In the genomic region with DNA sequence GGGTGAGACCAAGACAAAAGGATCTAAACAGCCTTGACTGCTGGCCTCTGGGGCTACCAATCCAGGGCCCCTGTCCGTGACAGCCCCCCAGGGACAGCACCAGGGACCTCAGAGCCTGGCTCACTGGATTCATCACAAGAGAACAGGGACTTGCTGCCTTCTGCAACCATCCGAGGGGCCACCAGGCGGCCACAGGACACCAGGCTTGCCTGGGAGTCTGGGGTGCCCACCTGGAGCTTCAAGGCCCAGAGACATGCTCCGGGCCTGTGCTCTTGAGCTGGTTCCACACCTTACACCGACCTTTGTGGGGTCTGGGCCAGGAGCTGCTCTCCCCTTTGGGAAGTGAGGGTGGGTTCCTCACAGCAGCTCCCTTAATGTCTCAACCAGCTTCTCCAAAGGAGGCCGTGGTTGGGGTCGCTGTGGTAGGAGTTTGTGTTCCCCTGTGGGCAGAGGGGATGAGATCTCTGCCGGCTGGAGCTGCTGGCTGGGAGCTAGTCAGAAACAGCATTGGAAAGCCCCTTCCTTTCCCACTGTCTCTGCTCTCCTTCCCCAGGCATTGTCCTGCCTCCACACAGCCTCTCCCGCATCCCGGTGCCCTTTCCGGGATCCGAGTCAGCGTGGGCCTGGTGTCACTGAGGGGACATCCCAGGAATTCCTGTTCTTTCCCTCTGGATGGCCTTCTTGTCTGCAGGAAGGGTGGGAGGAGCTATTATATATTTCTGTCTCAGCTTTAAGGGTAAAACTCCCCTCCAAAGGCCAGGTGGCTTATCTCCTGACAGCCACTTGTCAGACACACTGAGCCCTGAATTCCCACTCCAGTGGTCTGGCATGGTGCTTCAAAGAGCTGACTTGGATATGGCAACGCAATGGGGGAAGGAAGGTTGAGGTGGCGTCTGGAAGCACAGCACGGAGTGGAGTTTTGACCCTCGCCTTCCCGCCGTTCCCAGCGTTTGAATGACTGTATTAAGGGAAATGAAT, we compare ENCODE assay signal across 12 cellular contexts. TPM values are rescaled to one million over a fixed set of nuclear protein-coding genes. Genes with fewer than 3 reads are reported as not detected.
DNase-seq lines count a peak whose midpoint lies in the region; ATAC-seq, FAIRE-seq and TF ChIP-seq lines count a peak whose summit lies in the region.
"Had no signal": no experiment of that assay in that cellular context is flagged by ENCODE, and none has a peak within 500 bp of the region (broad histone marks: within the 10 kb centered on the region; RNA-seq: fewer than 3 reads in every experiment).

No MANE protein-coding gene starts in this region.

- H2AFZ ChIP-seq in K562 (ENCODE audit: low read depth, low read length) = no peak overlapping the region

- ATAC-seq in K562 = peak; percentile 89
- peak; percentile 13 for ATAC-seq in mucosa of descending colon
- ATAC-seq in CD4-positive, alpha-beta T cell (ENCODE audit: poor library complexity) = no peak

- H3K27me3 ChIP-seq in K562 (ENCODE audit: control insufficient read depth in 2 of 2, insufficient read depth in 2 of 2, low read length in 2 of 2) = peaks cover 25 to 47% of the 10 kb centered on the region in 2 experiments
- peaks cover 40% of the 10 kb centered on the region for H3K27me3 ChIP-seq in CD4-positive, alpha-beta T cell (ENCODE audit: control insufficient read depth, insufficient read depth, low read length)
- H3K27me3 ChIP-seq: upper lobe of left lung had no signal

- H3K9ac ChIP-seq in K562 (ENCODE audit: insufficient read depth in 1 of 2, low read depth in 2 of 2, low read length in 2 of 2) = peak overlapping the region in 1 of 2 experiments; percentile 7; a peak in 1 of 4 replicates

- H3K4me1 ChIP-seq in K562 (replicated peaks in 1 of 2; ENCODE audit: control insufficient read depth in 2 of 2, insufficient read depth in 2 of 2, low read length in 2 of 2) (peaks cover 5 to 17% of the 10 kb centered on the region in 2 experiments; a peak in 4 of 5 replicates), mucosa of descending colon (ENCODE audit: low read depth) (peaks cover 3% of the 10 kb centered on the region)

- CTCF ChIA-PET in GM10248 (lab: Yijun Ruan, JAX) (interaction anchor here (0.7 to 4.1 kb wide), 29 partner anchors 9 to 403 kb away, joined by 3 to 36 read pairs (median 3); a partner anchor contains a TSS), K562 (lab: Yijun Ruan, JAX; ENCODE audit: low intra/inter-chr PET ratio) (interaction anchor here (1.4 kb wide), 1 partner anchor 239 kb away, joined by 4 read pairs; no protein-coding TSS in a partner anchor)
- CTCF ChIA-PET in CD4-positive, alpha-beta T cell (lab: Charles Lee) = no interaction called here

- TF ChIP-seq CTCF in GM10248 (IDR thresholded peaks at IDR 0.05; ENCODE audit: control extremely low read depth, extremely low read depth, low read depth, missing control alignments) (peak; percentile 58), K562 (IDR thresholded peaks at IDR 0.05 in 2 of 3, conservative IDR thresholded peaks at IDR 0.05 in 1 of 3; ENCODE audit: insufficient read depth in 2 of 3, low read depth in 1 of 3, low read length in 3 of 3) (peak; percentile 58 to 69 (median 66)), mucosa of descending colon (IDR thresholded peaks at IDR 0.05) (no peak)
- no peak for TF ChIP-seq CTCF in CD4-positive, alpha-beta T cell (IDR thresholded peaks at IDR 0.05)

- H3K9me3 Mint-ChIP-seq in CD4-positive, alpha-beta T cell = no peaks in the 10 kb centered on the region

- no peak overlapping the region for H3K27ac ChIP-seq in K562 (ENCODE audit: extremely low read depth, low read depth, low read length)
- H3K27ac ChIP-seq in CD4-positive, alpha-beta T cell (ENCODE audit: low read depth, low read length) = no peak overlapping the region

- peak in 1 of 2 experiments; percentile 71; a peak in 2 of 4 replicates for TF ChIP-seq RAD21 in K562 (CRISPR knock-in tag; conservative IDR thresholded peaks at IDR 0.05 in 1 of 2, IDR thresholded peaks at IDR 0.05 in 1 of 2)

- no peak overlapping the region for H3K27ac Mint-ChIP-seq in CD4-positive, alpha-beta T cell

- no peaks in the 10 kb centered on the region for H3K36me3 ChIP-seq in K562 (ENCODE audit: control insufficient read depth, insufficient read depth, low read length)
- H3K36me3 ChIP-seq in mucosa of descending colon (ENCODE audit: low read depth) = no peaks in the 10 kb centered on the region

- BruUV-seq in K562 (replicated peaks; lab: Mats Ljungman, UMichigan) = no TSS peak

- in situ Hi-C loops in K562 (cut with MboI) = loop anchor here (10.0 kb wide), 1 partner anchor 717 kb away; no protein-coding TSS in a partner anchor

- WGBS in K562 (ENCODE audit: insufficient coverage, low coverage, missing lambda C conversion rate) = 10% methylated on average over 13 of the region's 20 CpGs

- TF ChIP-seq EP300 in K562 (IDR thresholded peaks at IDR 0.05; ENCODE audit: low read length) = no peak

- TF ChIP-seq POLR2A in K562 (conservative IDR thresholded peaks at IDR 0.05) = no peak

- DNase-seq in GM10248 (ENCODE audit: extremely low spot score) = peak; percentile 57
- peak; percentile 18 for DNase-seq in LoVo (ENCODE audit: low spot score)
- peak; percentile 34 to 54 (median 49) for DNase-seq in K562 (ENCODE audit: extremely low read depth in 1 of 4, low spot score in 3 of 4)
- no peak for DNase-seq in mucosa of descending colon
- DNase-seq in T-helper 9 cell = no peak
- no peak for DNase-seq in activated gamma-delta T cell (lab: John Stamatoyannopoulos, UW)
- no peak for DNase-seq in NCI-H1436 treated with DMSO at 0.1 percent for 48 hours (lab: John Stamatoyannopoulos, UW)
- DNase-seq in CD4-positive, alpha-beta T cell = no peak
- DNase-seq: activated CD8-positive, alpha-beta memory T cell treated with anti-CD3 and anti-CD28 coated beads, Interleukin-2, amount 50 U/mL, for 48 hours; NCI-H146 had no signal

- H3K4me1 Mint-ChIP-seq in CD4-positive, alpha-beta T cell (ENCODE audit: low read depth) = peaks cover 5% of the 10 kb centered on the region

- no peaks in the 10 kb centered on the region for H3K79me2 ChIP-seq in K562 (ENCODE audit: control insufficient read depth, insufficient read depth, low read length)

- POLR2A ChIA-PET in GM10248 (lab: Yijun Ruan, JAX) (interaction anchor here (1.0 kb wide), 1 partner anchor 9 kb away, joined by 3 read pairs; no protein-coding TSS in a partner anchor), K562 (lab: Yijun Ruan, JAX) (interaction anchor here (0.6 to 1.1 kb wide), 5 partner anchors 9 to 260 kb away, joined by 3 to 4 read pairs (median 3); no protein-coding TSS in a partner anchor)
- POLR2A ChIA-PET in CD4-positive, alpha-beta T cell (lab: Charles Lee) = interaction anchor here (1.0 kb wide), 1 partner anchor 204 kb away, joined by 3 read pairs; no protein-coding TSS in a partner anchor

- H3K27me3 Mint-ChIP-seq in CD4-positive, alpha-beta T cell = peaks cover 37% of the 10 kb centered on the region

- peaks cover 2% of the 10 kb centered on the region for H3K9me1 ChIP-seq in K562 (ENCODE audit: control insufficient read depth, insufficient read depth, low read length)

- intact Hi-C loops in K562 (cut with micrococcal nuclease) (no loop called here), mucosa of descending colon (cut with DNase I, micrococcal nuclease) (no loop called here)
- intact Hi-C loops in CD4-positive, alpha-beta T cell (cut with DNase I, micrococcal nuclease) = no loop called here

- peaks cover 5% of the 10 kb centered on the region for H3K36me3 Mint-ChIP-seq in CD4-positive, alpha-beta T cell (ENCODE audit: low read depth)

- no peak overlapping the region for H3K4me2 ChIP-seq in K562 (ENCODE audit: insufficient read depth, low read length)

- FAIRE-seq in K562 (lab: Jason Lieb, UNC) = no peak

- 0 out of 2 replicates have a peak, but pooled peaks cover 4% of the 10 kb centered on the region for H4K20me1 ChIP-seq in K562 (replicated peaks; ENCODE audit: control insufficient read depth, insufficient read depth, low read length)

- H3K4me3 Mint-ChIP-seq in CD4-positive, alpha-beta T cell = no peak overlapping the region

- no peaks in the 10 kb centered on the region for H3K9me3 ChIP-seq in K562 (replicated peaks; ENCODE audit: control insufficient read depth, insufficient read depth, low read depth, low read length)
- no peaks in the 10 kb centered on the region for H3K9me3 ChIP-seq in mucosa of descending colon
- H3K9me3 ChIP-seq in CD4-positive, alpha-beta T cell (ENCODE audit: control insufficient read depth, low read length) = no peaks in the 10 kb centered on the region
- H3K9me3 ChIP-seq: upper lobe of left lung had no signal

- H3K4me3 ChIP-seq in K562 (no peak overlapping the region), mucosa of descending colon (no peak overlapping the region)
- H3K4me3 ChIP-seq: skin epidermis, upper lobe of left lung had no signal

TF ChIP-seq in K562, 482 proteins besides CTCF, POLR2A, EP300 and RAD21:
- TF ChIP-seq SMC3 (conservative IDR thresholded peaks at IDR 0.05; ENCODE audit: insufficient read depth, low read depth, low read length) (peak; percentile 44; the same call in 1 of the 2 replicates), RAD51 (IDR thresholded peaks at IDR 0.05; ENCODE audit: borderline replicate concordance, low read depth) (no peak)

RNA-seq across cellular contexts. Expression of a gene that starts 5.1 kb away (rescaled TPM):
- 34.7 and 36.1 TPM in 2 replicates for total RNA-seq in K562 (2011; cell fraction: chromatin; rRNA removed; ENCODE audit: low replicate concordance)
- 21.0 and 22.8 TPM in 2 replicates for total RNA-seq in K562 (2011; cell fraction: nucleolus; rRNA removed)
- 23.0 and 23.8 TPM in 2 replicates for total RNA-seq in K562 (2011; cell fraction: nucleoplasm; rRNA removed)
- total RNA-seq in K562 (2014; rRNA removed) (1.3 and 1.7 TPM in 2 replicates), K562 (2014; rRNA removed; fragmentation: Illumina TruSeq; extraction: Trizol) (1.2 and 1.4 TPM in 2 replicates), K562 (2015; rRNA removed; fragmentation: Illumina TruSeq; extraction: Trizol) (1.2 TPM in 2 replicates), K562 (2021) (2.2 and 2.9 TPM in 2 replicates), mucosa of descending colon (10 to 100 TPM in 1 of 3 donors, 1 to 10 TPM in 2; 4.9 to 22.5 (median 5.6) TPM)
- polyA plus RNA-seq in K562 (2011; rRNA removed) (2.9 and 4.2 TPM in 2 replicates), K562 (2014; fragmentation: Illumina TruSeq; extraction: Trizol) (1.7 and 2.2 TPM in 2 replicates), K562 (2014; fragmentation: Nextera tagmentation; extraction: Ambion mirVana) (under 1 TPM; 0.43 to 0.56 TPM), K562 (2014; rRNA removed) (3.5 and 5.5 TPM in 2 replicates)
- polyA plus RNA-seq in K562 (2011; cell fraction: cytosol; rRNA removed) = 1.4 and 2.2 TPM in 2 replicates
- 20.9 and 24.5 TPM in 2 replicates for polyA plus RNA-seq in K562 (2011; cell fraction: nucleus; rRNA removed)
- polyA plus RNA-seq in K562 (2012) = 2.8 and 5.5 TPM in 2 replicates
- polyA minus RNA-seq in K562 (2011; rRNA and poly(A)+ RNA removed) = 0.95 and 1.7 TPM in 2 replicates
- polyA minus RNA-seq in K562 (2011; cell fraction: cytosol; rRNA and poly(A)+ RNA removed) = 0.55 and 1.8 TPM in 2 replicates
- polyA minus RNA-seq in K562 (2011; cell fraction: nucleus; rRNA and poly(A)+ RNA removed) = 6.7 and 8.3 TPM in 2 replicates
- under 1 TPM; 0.05 to 0.14 TPM for total RNA-seq in CD4-positive, alpha-beta T cell

Comparison
In these comparisons a context has a peak if more than half of its experiments do, and no peak if none do; other contexts are left out.
1. DNase-seq: peak in GM10248 (single experiment), LoVo (single experiment) and K562 (4 of 4); none in mucosa of descending colon (0 of 3), T-helper 9 cell (single experiment), activated gamma-delta T cell (single experiment), NCI-H1436 treated with DMSO at 0.1 percent for 48 hours (single experiment) and CD4-positive, alpha-beta T cell (0 of 10).
2. CTCF ChIP-seq: peak in GM10248 (single experiment) and K562 (3 of 3); none in mucosa of descending colon (single experiment) and CD4-positive, alpha-beta T cell (single experiment).